Comparison of ENCODE assay signal across 14 cellular contexts in genomic region chr6:2861071-2861821, GRCh38. TPM values are rescaled to one million over a fixed set of nuclear protein-coding genes. Genes with fewer than 3 reads are reported as not detected.
DNase-seq lines count a peak whose midpoint lies in the region; ATAC-seq and TF ChIP-seq lines count a peak whose summit lies in the region.
"Had no signal": no experiment of that assay in that cellular context is flagged by ENCODE, and none has a peak within 500 bp of the region (broad histone marks: within the 10 kb centered on the region; RNA-seq: fewer than 3 reads in every experiment).

No MANE protein-coding gene starts in this region.

- H3K4me3 Mint-ChIP-seq in activated T-helper 2 cell treated with anti-CD3 and anti-CD28 coated beads, Interferon-gamma antibody, Interleukin-2, Interleukin-4, amounts not matched to agents 10 μg/mL and 5 μg/mL and 100 μg/mL, durations not matched to agents 14 hours and 24 hours and 36 hours (ENCODE audit: low read depth) = peak overlapping the region; percentile 54
- H3K4me3 Mint-ChIP-seq: HFFc6 had no signal

- WGBS in spleen, 5 donors = 52 to 63% (median 58%) methylated on average over 9 to 11 of the region's 11 CpGs

- no peaks in the 10 kb centered on the region for H3F3A ChIP-seq in MM.1S (ENCODE audit: insufficient read depth, low read length)

- intact Hi-C loops in activated T-helper 2 cell treated with anti-CD3 and anti-CD28 coated beads, Interferon-gamma antibody, Interleukin-2, Interleukin-4, amounts not matched to agents 10 μg/mL and 5 μg/mL and 100 μg/mL, durations not matched to agents 14 hours and 24 hours and 36 hours (cut with micrococcal nuclease) = no loop called here
- intact Hi-C loops in spleen (cut with DNase I; ENCODE audit: low total_unique reads) = no loop called here

- peak; percentile 10 to 12 for ATAC-seq in activated CD4-positive, CD25-positive, alpha-beta regulatory T cell treated with anti-CD3 and anti-CD28 coated beads, Interleukin-2, amount 50 U/mL, for 24 hours
- ATAC-seq in HG03045 (IDR thresholded peaks at IDR 0.05; ENCODE audit: unreplicated experiment) = no peak
- ATAC-seq: A549 had no signal

- H3K36me3 ChIP-seq in MM.1S (replicated peaks; ENCODE audit: insufficient read depth, low read length) = no peaks in the 10 kb centered on the region
- H3K36me3 ChIP-seq in spleen = no peaks in the 10 kb centered on the region

- H3K4me1 ChIP-seq in MM.1S (ENCODE audit: low read length) = peaks cover 26% of the 10 kb centered on the region
- H3K4me1 ChIP-seq in spleen = peaks cover 36 to 93% (median 72%) of the 10 kb centered on the region in 6 donors

- H3K79me2 ChIP-seq in MM.1S (ENCODE audit: low read length) = no peaks in the 10 kb centered on the region

- H3K4me2 ChIP-seq in MM.1S (ENCODE audit: low read depth, low read length) = peak overlapping the region; percentile 13; the same call in 1 of the 2 replicates
- H3K4me2 ChIP-seq: A549 had no signal

- H3K27ac ChIP-seq in MM.1S (ENCODE audit: low read length) (peak overlapping the region; percentile 44; the same call in 1 of the 2 replicates), spleen (peak overlapping the region in 7 of 8 donors; percentile 48 to 93 (median 77))
- H3K27ac ChIP-seq: A549 had no signal

- DNase-seq in activated CD4-positive, CD25-positive, alpha-beta regulatory T cell treated with anti-CD3 and anti-CD28 coated beads, Interleukin-2, amount 50 U/mL, for 72 hours = no peak
- DNase-seq in MM.1S (no peak), spleen (no peak), kidney glomerular epithelial cell (lab: John Stamatoyannopoulos, UW) (no peak), NK-92 (lab: John Stamatoyannopoulos, UW; ENCODE audit: unreplicated experiment) (no peak)
- no peak for DNase-seq in activated T-helper 2 cell treated with anti-CD3 and anti-CD28 coated beads, Interferon-gamma antibody, Interleukin-2, Interleukin-4, amounts not matched to agents 10 μg/mL and 5 μg/mL and 100 μg/mL, durations not matched to agents 14 hours and 24 hours and 36 hours (ENCODE audit: low spot score)
- DNase-seq: cerebellar nuclear complex, HFFc6, KG1, T1000, trophoblast cell had no signal

- no peaks in the 10 kb centered on the region for H3K9me2 ChIP-seq in MM.1S (replicated peaks; ENCODE audit: insufficient read depth, low read length)

- no peak overlapping the region for H3K9ac ChIP-seq in MM.1S (ENCODE audit: low read length)

- H3K27ac Mint-ChIP-seq in activated T-helper 2 cell treated with anti-CD3 and anti-CD28 coated beads, Interferon-gamma antibody, Interleukin-2, Interleukin-4, amounts not matched to agents 10 μg/mL and 5 μg/mL and 100 μg/mL, durations not matched to agents 14 hours and 24 hours and 36 hours = peak overlapping the region; percentile 94
- H3K27ac Mint-ChIP-seq: HFFc6 had no signal

- no peaks in the 10 kb centered on the region for H3K27me3 Mint-ChIP-seq in activated T-helper 2 cell treated with anti-CD3 and anti-CD28 coated beads, Interferon-gamma antibody, Interleukin-2, Interleukin-4, amounts not matched to agents 10 μg/mL and 5 μg/mL and 100 μg/mL, durations not matched to agents 14 hours and 24 hours and 36 hours (ENCODE audit: low read depth)

- H4K20me1 ChIP-seq in MM.1S (ENCODE audit: insufficient read depth, low read length) = no peaks in the 10 kb centered on the region

- peaks cover 71% of the 10 kb centered on the region for H3K4me1 Mint-ChIP-seq in activated T-helper 2 cell treated with anti-CD3 and anti-CD28 coated beads, Interferon-gamma antibody, Interleukin-2, Interleukin-4, amounts not matched to agents 10 μg/mL and 5 μg/mL and 100 μg/mL, durations not matched to agents 14 hours and 24 hours and 36 hours (ENCODE audit: low read depth)

- TF ChIP-seq CTCF in MM.1S (IDR thresholded peaks at IDR 0.05; ENCODE audit: low read length) (no peak), spleen (IDR thresholded peaks at IDR 0.05 in 8 of 11, conservative IDR thresholded peaks at IDR 0.05 in 3 of 11) (no peak)

- H3K4me3 ChIP-seq in MM.1S (ENCODE audit: low read length) (no peak overlapping the region; the same call in 1 of the 2 replicates), spleen (no peak overlapping the region)
- H3K4me3 ChIP-seq: A549 had no signal

- no peak for TF ChIP-seq POLR2A in spleen (IDR thresholded peaks at IDR 0.05)

- 0 out of 2 replicates have a peak overlapping the region, but pooled peaks have one; percentile 12 for H2AFZ ChIP-seq in MM.1S (ENCODE audit: low read length)

- H3K9me3 ChIP-seq in MM.1S (replicated peaks; ENCODE audit: insufficient read depth, low read length) (no peaks in the 10 kb centered on the region), spleen (no peaks in the 10 kb centered on the region)
- H3K9me3 ChIP-seq: A549 had no signal

- H3K36me3 Mint-ChIP-seq in activated T-helper 2 cell treated with anti-CD3 and anti-CD28 coated beads, Interferon-gamma antibody, Interleukin-2, Interleukin-4, amounts not matched to agents 10 μg/mL and 5 μg/mL and 100 μg/mL, durations not matched to agents 14 hours and 24 hours and 36 hours (ENCODE audit: low read depth) = peaks cover 36% of the 10 kb centered on the region

- H3K27me3 ChIP-seq in MM.1S (replicated peaks; ENCODE audit: insufficient read depth, low read length) = no peaks in the 10 kb centered on the region
- H3K27me3 ChIP-seq in spleen (replicated peaks in 1 of 7) = no peaks in the 10 kb centered on the region

- peaks cover 18% of the 10 kb centered on the region for H3K9me3 Mint-ChIP-seq in activated T-helper 2 cell treated with anti-CD3 and anti-CD28 coated beads, Interferon-gamma antibody, Interleukin-2, Interleukin-4, amounts not matched to agents 10 μg/mL and 5 μg/mL and 100 μg/mL, durations not matched to agents 14 hours and 24 hours and 36 hours
- H3K9me3 Mint-ChIP-seq: HFFc6 had no signal

RNA-seq across cellular contexts. Expression of gene SERPINB1, which starts 19.6 kb away (rescaled TPM):
- total RNA-seq in activated T-helper 2 cell treated with anti-CD3 and anti-CD28 coated beads, Interferon-gamma antibody, Interleukin-2, Interleukin-4, amounts not matched to agents 10 μg/mL and 5 μg/mL and 100 μg/mL, durations not matched to agents 14 hours and 24 hours and 36 hours = 102 and 103 TPM in 2 replicates
- 100 to 1,000 TPM in 5 of 7 donors, 10 to 100 TPM in 2; 71.2 to 194 (median 106) TPM for total RNA-seq in spleen
- polyA plus RNA-seq in spleen = 10 to 100 TPM; 54.9 to 64.6 (median 55.0) TPM

RNA-seq across cellular contexts. Expression of gene SERPINB9, which starts 41.9 kb away (rescaled TPM):
- 120 and 123 TPM in 2 replicates for total RNA-seq in activated T-helper 2 cell treated with anti-CD3 and anti-CD28 coated beads, Interferon-gamma antibody, Interleukin-2, Interleukin-4, amounts not matched to agents 10 μg/mL and 5 μg/mL and 100 μg/mL, durations not matched to agents 14 hours and 24 hours and 36 hours
- 10 to 100 TPM; 43.0 to 75.7 (median 55.4) TPM for total RNA-seq in spleen
- polyA plus RNA-seq in spleen = 10 to 100 TPM; 16.2 to 22.4 (median 17.0) TPM
